1 cellular context compared by ENCODE assay signal in genomic region chr1:11929849-11930248, GRCh38.
TF ChIP-seq lines count a peak whose summit lies in the region.

No MANE protein-coding gene starts in this region.

TF ChIP-seq in K562, 482 proteins besides CTCF, POLR2A, EP300 and RAD21 (continued from another document and continues in another):
- TF ChIP-seq MGA (IDR thresholded peaks at IDR 0.05) = peak; percentile 77
- TF ChIP-seq, protein P1, sequence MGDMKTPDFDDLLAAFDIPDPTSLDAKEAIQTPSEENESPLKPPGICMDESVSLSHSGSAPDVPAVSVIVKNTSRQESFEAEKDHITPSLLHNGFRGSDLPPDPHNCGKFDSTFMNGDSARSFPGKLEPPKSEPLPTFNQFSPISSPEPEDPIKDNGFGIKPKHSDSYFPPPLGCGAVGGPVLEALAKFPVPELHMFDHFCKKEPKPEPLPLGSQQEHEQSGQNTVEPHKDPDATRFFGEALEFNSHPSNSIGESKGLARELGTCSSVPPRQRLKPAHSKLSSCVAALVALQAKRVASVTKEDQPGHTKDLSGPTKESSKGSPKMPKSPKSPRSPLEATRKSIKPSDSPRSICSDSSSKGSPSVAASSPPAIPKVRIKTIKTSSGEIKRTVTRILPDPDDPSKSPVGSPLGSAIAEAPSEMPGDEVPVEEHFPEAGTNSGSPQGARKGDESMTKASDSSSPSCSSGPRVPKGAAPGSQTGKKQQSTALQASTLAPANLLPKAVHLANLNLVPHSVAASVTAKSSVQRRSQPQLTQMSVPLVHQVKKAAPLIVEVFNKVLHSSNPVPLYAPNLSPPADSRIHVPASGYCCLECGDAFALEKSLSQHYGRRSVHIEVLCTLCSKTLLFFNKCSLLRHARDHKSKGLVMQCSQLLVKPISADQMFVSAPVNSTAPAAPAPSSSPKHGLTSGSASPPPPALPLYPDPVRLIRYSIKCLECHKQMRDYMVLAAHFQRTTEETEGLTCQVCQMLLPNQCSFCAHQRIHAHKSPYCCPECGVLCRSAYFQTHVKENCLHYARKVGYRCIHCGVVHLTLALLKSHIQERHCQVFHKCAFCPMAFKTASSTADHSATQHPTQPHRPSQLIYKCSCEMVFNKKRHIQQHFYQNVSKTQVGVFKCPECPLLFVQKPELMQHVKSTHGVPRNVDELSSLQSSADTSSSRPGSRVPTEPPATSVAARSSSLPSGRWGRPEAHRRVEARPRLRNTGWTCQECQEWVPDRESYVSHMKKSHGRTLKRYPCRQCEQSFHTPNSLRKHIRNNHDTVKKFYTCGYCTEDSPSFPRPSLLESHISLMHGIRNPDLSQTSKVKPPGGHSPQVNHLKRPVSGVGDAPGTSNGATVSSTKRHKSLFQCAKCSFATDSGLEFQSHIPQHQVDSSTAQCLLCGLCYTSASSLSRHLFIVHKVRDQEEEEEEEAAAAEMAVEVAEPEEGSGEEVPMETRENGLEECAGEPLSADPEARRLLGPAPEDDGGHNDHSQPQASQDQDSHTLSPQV (IDR thresholded peaks at IDR 0.05) = peak; percentile 60; the same call in 1 of the 2 replicates
- peak; percentile 56; the same call in 1 of the 2 replicates for TF ChIP-seq RNF2 (IDR thresholded peaks at IDR 0.05)
- TF ChIP-seq CHD4 (IDR thresholded peaks at IDR 0.05; ENCODE audit: insufficient read depth, insufficient replicate concordance, low read depth, low read length, poor library complexity, severe bottlenecking) = no peak
- TF ChIP-seq FOXJ2 (tag; IDR thresholded peaks at IDR 0.05) = no peak
- no peak for TF ChIP-seq FOXA1 (IDR thresholded peaks at IDR 0.05; ENCODE audit: borderline replicate concordance)
- TF ChIP-seq MAZ (CRISPR knock-in tag; conservative IDR thresholded peaks at IDR 0.05 in 1 of 2, IDR thresholded peaks at IDR 0.05 in 1 of 2) = no peak; a peak in 1 of 4 replicates
- no peak for TF ChIP-seq STAG1 (CRISPR knock-in tag; IDR thresholded peaks at IDR 0.05; ENCODE audit: borderline replicate concordance)
- no peak for TF ChIP-seq POLR3A (IDR thresholded peaks at IDR 0.05; ENCODE audit: borderline replicate concordance, extremely low read depth, insufficient read depth, insufficient read length)
- TF ChIP-seq ZFPM2 (CRISPR knock-in tag; IDR thresholded peaks at IDR 0.05) = no peak
- TF ChIP-seq, protein P2, sequence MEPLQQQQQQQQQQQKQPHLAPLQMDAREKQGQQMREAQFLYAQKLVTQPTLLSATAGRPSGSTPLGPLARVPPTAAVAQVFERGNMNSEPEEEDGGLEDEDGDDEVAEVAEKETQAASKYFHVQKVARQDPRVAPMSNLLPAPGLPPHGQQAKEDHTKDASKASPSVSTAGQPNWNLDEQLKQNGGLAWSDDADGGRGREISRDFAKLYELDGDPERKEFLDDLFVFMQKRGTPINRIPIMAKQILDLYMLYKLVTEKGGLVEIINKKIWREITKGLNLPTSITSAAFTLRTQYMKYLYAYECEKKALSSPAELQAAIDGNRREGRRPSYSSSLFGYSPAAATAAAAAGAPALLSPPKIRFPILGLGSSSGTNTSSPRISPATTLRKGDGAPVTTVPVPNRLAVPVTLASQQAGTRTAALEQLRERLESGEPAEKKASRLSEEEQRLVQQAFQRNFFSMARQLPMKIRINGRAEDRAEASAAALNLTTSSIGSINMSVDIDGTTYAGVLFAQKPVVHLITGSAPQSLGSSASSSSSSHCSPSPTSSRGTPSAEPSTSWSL (CRISPR knock-in tag; IDR thresholded peaks at IDR 0.05; ENCODE audit: borderline replicate concordance) = no peak
- TF ChIP-seq SMAD4 (CRISPR knock-in tag; conservative IDR thresholded peaks at IDR 0.05) = no peak
- peak; percentile 95 for TF ChIP-seq FOXM1 (IDR thresholded peaks at IDR 0.05; ENCODE audit: low read depth)
- TF ChIP-seq FOXM1 (CRISPR knock-in tag; IDR thresholded peaks at IDR 0.05; ENCODE audit: low read depth) = no peak
- TF ChIP-seq, protein P3, sequence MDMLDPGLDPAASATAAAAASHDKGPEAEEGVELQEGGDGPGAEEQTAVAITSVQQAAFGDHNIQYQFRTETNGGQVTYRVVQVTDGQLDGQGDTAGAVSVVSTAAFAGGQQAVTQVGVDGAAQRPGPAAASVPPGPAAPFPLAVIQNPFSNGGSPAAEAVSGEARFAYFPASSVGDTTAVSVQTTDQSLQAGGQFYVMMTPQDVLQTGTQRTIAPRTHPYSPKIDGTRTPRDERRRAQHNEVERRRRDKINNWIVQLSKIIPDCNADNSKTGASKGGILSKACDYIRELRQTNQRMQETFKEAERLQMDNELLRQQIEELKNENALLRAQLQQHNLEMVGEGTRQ (CRISPR knock-in tag; IDR thresholded peaks at IDR 0.05) = peak; percentile 72
- TF ChIP-seq NCOA1 (IDR thresholded peaks at IDR 0.05; ENCODE audit: low read depth) = no peak
- peak; percentile 43; the same call in 1 of the 2 replicates for TF ChIP-seq JUND (IDR thresholded peaks at IDR 0.05; ENCODE audit: borderline replicate concordance, low read depth, low read length)
- peak; percentile 39; the same call in 1 of the 3 replicates for TF ChIP-seq JUND (tag; IDR thresholded peaks at IDR 0.05; ENCODE audit: borderline replicate concordance, low read depth, low read length)
- TF ChIP-seq FOXK1 (CRISPR knock-in tag; IDR thresholded peaks at IDR 0.05; ENCODE audit: borderline replicate concordance) = no peak
- peak; percentile 94 for TF ChIP-seq CXXC5 (CRISPR knock-in tag; IDR thresholded peaks at IDR 0.05)
- peak; percentile 70 for TF ChIP-seq RB1 (IDR thresholded peaks at IDR 0.05; ENCODE audit: low read depth)
- TF ChIP-seq ATF7 (IDR thresholded peaks at IDR 0.05) = peak; percentile 47; the same call in 1 of the 2 replicates
- TF ChIP-seq ZFP91 (CRISPR knock-in tag; IDR thresholded peaks at IDR 0.05) = peak; percentile 99
- 0 out of 2 replicates have a peak, but pooled peaks have one; percentile 13 for TF ChIP-seq EP400 (IDR thresholded peaks at IDR 0.05)
- peak; percentile 89 for TF ChIP-seq MAX (CRISPR knock-in tag; IDR thresholded peaks at IDR 0.05)
- peak; percentile 64 for TF ChIP-seq BCOR (IDR thresholded peaks at IDR 0.05)
- TF ChIP-seq CHCHD3 (CRISPR knock-in tag; IDR thresholded peaks at IDR 0.05) = no peak
- no peak for TF ChIP-seq ZNF263 (CRISPR knock-in tag; IDR thresholded peaks at IDR 0.05; ENCODE audit: borderline replicate concordance)
- TF ChIP-seq PKNOX1 (IDR thresholded peaks at IDR 0.05) = peak; percentile 49; the same call in 1 of the 2 replicates
- 0 out of 2 replicates have a peak, but pooled peaks have one; percentile 46 for TF ChIP-seq REST (CRISPR knock-in tag; IDR thresholded peaks at IDR 0.05; ENCODE audit: low read depth)
